Comparison of ENCODE assay signal across 7 cellular contexts in the genomic region with DNA sequence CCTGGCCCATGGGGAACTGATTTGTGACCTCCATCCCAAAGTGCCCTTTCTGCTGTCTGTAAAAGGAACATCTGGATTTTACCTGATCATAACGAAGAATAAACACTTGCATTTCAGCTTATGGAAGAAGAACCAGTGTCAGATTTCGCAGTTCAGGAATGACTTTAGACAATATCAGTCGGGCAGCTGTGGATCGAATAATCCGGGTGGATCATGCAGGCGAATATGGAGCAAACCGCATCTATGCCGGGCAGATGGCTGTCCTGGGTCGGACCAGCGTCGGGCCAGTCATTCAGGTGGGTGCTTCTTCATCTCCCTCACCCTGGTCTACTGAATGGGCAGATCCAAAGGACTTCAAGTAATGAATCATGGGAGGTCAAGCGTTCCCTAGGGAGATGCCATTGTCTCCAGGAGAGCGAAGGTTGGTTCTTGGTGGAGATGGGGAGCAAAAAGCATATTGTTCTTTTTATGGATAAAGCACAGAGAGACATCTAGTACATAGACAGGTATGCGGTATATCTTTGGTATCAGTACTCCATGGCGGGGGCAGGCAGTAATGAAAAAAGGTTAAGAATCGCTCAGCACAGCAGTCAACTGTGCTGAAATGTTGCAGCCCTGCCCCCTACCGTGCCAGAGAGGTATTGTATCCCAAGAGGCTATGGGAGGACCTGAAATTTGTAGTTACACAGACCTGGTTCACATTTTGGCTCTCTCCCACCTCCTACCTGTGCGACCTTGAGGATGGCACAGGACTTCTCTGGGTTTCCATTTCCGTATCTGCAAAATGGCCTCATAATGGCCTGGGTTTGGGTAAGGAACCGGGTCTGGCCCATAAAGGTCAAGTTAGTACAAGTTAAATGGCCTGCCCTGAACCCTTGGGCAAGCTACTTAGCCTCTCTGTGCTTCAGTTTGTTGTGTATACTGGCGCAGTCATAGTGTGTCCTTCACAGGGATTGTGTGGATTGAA. TPM values are rescaled to one million over a fixed set of nuclear protein-coding genes. Genes with fewer than 3 reads are reported as not detected.
DNase-seq lines count a peak whose midpoint lies in the region; TF ChIP-seq lines count a peak whose summit lies in the region.

No MANE protein-coding gene starts in this region.

- peak; percentile 63 for TF ChIP-seq CTCF in MM.1S (IDR thresholded peaks at IDR 0.05; ENCODE audit: low read length)
- peak in 5 of 7 experiments; percentile 43 to 74 (median 48) for TF ChIP-seq CTCF in stomach (IDR thresholded peaks at IDR 0.05)

- DNase-seq in GDM1 (lab: John Stamatoyannopoulos, UW), result peak; percentile 26
- peak; percentile 48 for DNase-seq in MM.1S
- DNase-seq in activated CD4-positive, CD25-positive, alpha-beta regulatory T cell treated with anti-CD3 and anti-CD28 coated beads, Interleukin-2, amount 50 U/mL, for 72 hours, result peak; percentile 52
- peak; percentile 53 for DNase-seq in dedifferentiated amniotic fluid mesenchymal stem cell (ENCODE audit: extremely low spot score)
- peak; percentile 76 to 87 for DNase-seq in lung microvascular endothelial cell (ENCODE audit: low read depth in 2 of 2)
- peak; percentile 70 for DNase-seq in stomach
- no peak for DNase-seq in cortex of kidney (lab: John Stamatoyannopoulos, UW)

- no peak overlapping the region for H3K27ac ChIP-seq in MM.1S (ENCODE audit: low read length)
- H3K27ac ChIP-seq in stomach, result no peak overlapping the region

- H4K20me1 ChIP-seq in MM.1S (ENCODE audit: insufficient read depth, low read length), result no peaks in the 10 kb centered on the region

- H3K9ac ChIP-seq in MM.1S (ENCODE audit: low read length), result no peak overlapping the region

- intact Hi-C loops in stomach (cut with DNase I; ENCODE audit: low total_unique reads), result loop anchor here (10.0 kb wide), 1 partner anchor 97 kb away; no protein-coding TSS in a partner anchor

- no peak for TF ChIP-seq POLR2A in stomach (IDR thresholded peaks at IDR 0.05)

- H3K9me3 ChIP-seq in MM.1S (replicated peaks; ENCODE audit: insufficient read depth, low read length), result no peaks in the 10 kb centered on the region
- H3K9me3 ChIP-seq in stomach, result no peaks in the 10 kb centered on the region

- H3F3A ChIP-seq in MM.1S (ENCODE audit: insufficient read depth, low read length), result peaks cover 4% of the 10 kb centered on the region; the same call in 1 of the 2 replicates

- TF ChIP-seq EP300 in stomach (IDR thresholded peaks at IDR 0.05), result no peak

- no peaks in the 10 kb centered on the region for H3K27me3 ChIP-seq in MM.1S (replicated peaks; ENCODE audit: insufficient read depth, low read length)
- no peaks in the 10 kb centered on the region for H3K27me3 ChIP-seq in stomach

- H3K79me2 ChIP-seq in MM.1S (ENCODE audit: low read length), result no peaks in the 10 kb centered on the region

- H3K9me2 ChIP-seq in MM.1S (replicated peaks; ENCODE audit: insufficient read depth, low read length), result no peaks in the 10 kb centered on the region

- H3K4me3 ChIP-seq in MM.1S (ENCODE audit: low read length) (no peak overlapping the region), stomach (no peak overlapping the region)

- H2AFZ ChIP-seq in MM.1S (ENCODE audit: low read length), result no peak overlapping the region

- WGBS in stomach, 5 donors, result 75 to 79% (median 75%) methylated on average over 21 of the region's 21 CpGs

- H3K36me3 ChIP-seq in MM.1S (replicated peaks; ENCODE audit: insufficient read depth, low read length) (no peaks in the 10 kb centered on the region), stomach (peaks cover 23 to 58% (median 49%) of the 10 kb centered on the region in 4 donors)

- H3K4me2 ChIP-seq in MM.1S (ENCODE audit: low read depth, low read length), result no peak overlapping the region

- H3K4me1 ChIP-seq in MM.1S (ENCODE audit: low read length) (no peaks in the 10 kb centered on the region), stomach (peaks cover under 1 to 39% (median 21%) of the 10 kb centered on the region in 4 donors)

RNA-seq across cellular contexts. Expression of gene COQ7, which starts 4.7 kb away (rescaled TPM):
- total RNA-seq in lung microvascular endothelial cell (14.8 and 19.4 TPM in 2 replicates), stomach (10 to 100 TPM in 4 of 5 donors, 1 to 10 TPM in 1; 5.8 to 59.4 (median 31.5) TPM)
- polyA plus RNA-seq in stomach, result 10 to 100 TPM; 11.1 to 13.3 (median 11.3) TPM

RNA-seq across cellular contexts. Expression of gene ITPRIPL2, which starts 41.7 kb away (rescaled TPM):
- total RNA-seq in lung microvascular endothelial cell (17.0 and 28.4 TPM in 2 replicates), stomach (10 to 100 TPM; 10.3 to 48.7 (median 36.8) TPM)
- polyA plus RNA-seq in stomach, result 10 to 100 TPM in 1 of 3 donors, 1 to 10 TPM in 2; 7.6 to 14.1 (median 9.9) TPM
